Comparison of ENCODE assay signal across 9 cellular contexts in the genomic region with DNA sequence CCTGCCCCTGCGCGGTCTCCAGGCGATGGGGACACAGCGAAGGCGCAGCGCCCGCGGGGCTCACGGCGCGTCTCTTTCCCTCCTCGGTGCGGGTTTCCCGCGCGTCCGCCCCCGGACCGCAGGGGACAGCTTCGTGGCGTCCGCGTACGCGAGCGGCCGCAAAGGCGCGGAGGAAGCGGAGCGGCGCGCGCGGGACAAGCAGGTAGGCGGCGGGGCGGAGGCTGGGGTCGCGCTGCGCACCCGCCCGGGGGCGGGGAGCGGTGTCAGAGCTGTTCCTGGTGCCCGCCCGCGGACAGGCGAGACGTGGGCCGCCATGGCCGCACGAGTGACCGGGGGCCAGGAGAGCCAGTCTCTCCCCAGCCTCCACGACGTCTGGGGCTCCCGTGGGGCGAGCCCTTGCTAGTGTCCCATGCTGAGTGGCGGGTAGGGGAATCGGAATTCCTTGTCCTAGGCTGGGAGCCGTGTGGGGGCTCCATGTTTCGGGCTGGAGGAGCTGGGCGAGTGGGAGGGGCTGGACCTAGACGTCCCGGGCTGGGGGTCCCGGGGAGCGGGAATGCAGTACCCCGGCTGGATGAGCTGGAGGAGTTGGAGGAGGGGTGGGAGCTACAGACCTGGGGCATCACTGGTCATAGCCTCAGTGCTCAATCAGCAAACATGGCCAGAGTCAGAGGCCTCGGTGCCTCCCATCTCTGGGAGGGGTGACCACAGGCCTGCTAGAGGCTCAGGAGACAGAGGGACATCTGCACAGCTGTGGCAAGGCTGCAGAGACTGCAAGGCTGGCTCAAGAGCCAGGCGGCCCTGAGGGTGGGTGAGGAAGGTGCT. TPM values are rescaled to one million over a fixed set of nuclear protein-coding genes. Genes with fewer than 3 reads are reported as not detected.
DNase-seq lines count a peak whose midpoint lies in the region; ATAC-seq, FAIRE-seq and TF ChIP-seq lines count a peak whose summit lies in the region.
"Had no signal": no experiment of that assay in that cellular context is flagged by ENCODE, and none has a peak within 500 bp of the region (broad histone marks: within the 10 kb centered on the region; RNA-seq: fewer than 3 reads in every experiment).

No MANE protein-coding gene starts in this region.

- peak overlapping the region; percentile 42 for H3K4me3 ChIP-seq in cardiac muscle cell
- peak overlapping the region; percentile 33 to 62 (median 39) for H3K4me3 ChIP-seq in pancreas
- no peak overlapping the region for H3K4me3 ChIP-seq in PC-9

- peak overlapping the region; percentile 26 for H3K4me3 Mint-ChIP-seq in Calu3 (ENCODE audit: low read depth, unreplicated experiment)

- H4K20me1 ChIP-seq in PC-9 (ENCODE audit: insufficient read depth), result no peaks in the 10 kb centered on the region

- WGBS in pancreas, 2 donors, result 11 to 15% methylated on average over 42 to 70 of the region's 70 CpGs

- H2AFZ ChIP-seq in PC-9, result no peak overlapping the region

- DNase-seq in Calu3 (no peak), RPMI7951 (ENCODE audit: low read depth) (peak; percentile 55), cardiac muscle cell (ENCODE audit: low read depth in 1 of 2, low spot score in 1 of 2) (no peak), pancreas (peak; percentile 1 to 67 (median 24)), PC-9 (no peak), NCI-H1694 (lab: John Stamatoyannopoulos, UW) (no peak), medulla oblongata (ENCODE audit: extremely low spot score) (no peak), NCI-H345 (lab: John Stamatoyannopoulos, UW) (no peak)
- DNase-seq: stimulated activated CD8-positive, alpha-beta memory T cell treated with anti-CD3 and anti-CD28 coated beads, Interleukin-4, amount 100 ng/mL, for 48 hours had no signal

- CTCF ChIA-PET in Calu3 (lab: Charles Lee), result interaction anchor here (0.8 to 1.1 kb wide), 3 partner anchors 11 to 86 kb away, joined by 3 to 4 read pairs (median 4); no protein-coding TSS in a partner anchor
- CTCF ChIA-PET in PC-9 (lab: Charles Lee), result interaction anchor here (0.6 to 2.0 kb wide), 3 partner anchors 80 to 131 kb away, joined by 3 to 11 read pairs (median 3); no protein-coding TSS in a partner anchor

- no peaks in the 10 kb centered on the region for H3K36me3 ChIP-seq in cardiac muscle cell
- H3K36me3 ChIP-seq in pancreas, result no peaks in the 10 kb centered on the region
- no peaks in the 10 kb centered on the region for H3K36me3 ChIP-seq in PC-9 (ENCODE audit: low read depth)

- H3K27ac ChIP-seq in cardiac muscle cell, result no peak overlapping the region
- no peak overlapping the region for H3K27ac ChIP-seq in pancreas
- no peak overlapping the region for H3K27ac ChIP-seq in PC-9

- H3K9me2 ChIP-seq in PC-9 (ENCODE audit: insufficient read depth), result no peaks in the 10 kb centered on the region

- H3K9me3 ChIP-seq in cardiac muscle cell (ENCODE audit: low read depth), result no peaks in the 10 kb centered on the region
- no peaks in the 10 kb centered on the region for H3K9me3 ChIP-seq in pancreas
- no peaks in the 10 kb centered on the region for H3K9me3 ChIP-seq in PC-9 (ENCODE audit: insufficient read depth, low read depth)

- H3K79me2 ChIP-seq in PC-9 (ENCODE audit: low read depth), result no peaks in the 10 kb centered on the region

- no peaks in the 10 kb centered on the region; the same call in 1 of the 2 replicates for H3F3A ChIP-seq in PC-9 (ENCODE audit: insufficient read depth, low read depth)

- TF ChIP-seq CTCF in Calu3 (IDR thresholded peaks at IDR 0.05; ENCODE audit: unreplicated experiment), result no peak
- no peak for TF ChIP-seq CTCF in cardiac muscle cell (IDR thresholded peaks at IDR 0.05; ENCODE audit: low read depth, low read length)
- no peak for TF ChIP-seq CTCF in pancreas (IDR thresholded peaks at IDR 0.05)
- TF ChIP-seq CTCF in PC-9 (conservative IDR thresholded peaks at IDR 0.05), result no peak

- no peak for ATAC-seq in pancreas

- H3K4me1 ChIP-seq in cardiac muscle cell (ENCODE audit: low read depth) (peaks cover 2% of the 10 kb centered on the region), pancreas (peaks cover 4 to 16% (median 6%) of the 10 kb centered on the region in 3 donors), PC-9 (replicated peaks; ENCODE audit: insufficient read depth) (no peaks in the 10 kb centered on the region)

- intact Hi-C loops in Calu3 (cut with micrococcal nuclease; ENCODE audit: unreplicated experiment), result loop anchor here (5.0 to 10.0 kb wide), 2 partner anchors 65 to 158 kb away; no protein-coding TSS in a partner anchor
- intact Hi-C loops in pancreas (cut with DNase I), result loop anchor here in 2 of 3 donors (5.0 to 10.0 kb wide), 3 partner anchors 77 to 135 kb away; no protein-coding TSS in a partner anchor
- intact Hi-C loops in PC-9 (cut with micrococcal nuclease; ENCODE audit: unreplicated experiment), result loop anchor here (2.0 kb wide), 2 partner anchors 79 to 151 kb away; no protein-coding TSS in a partner anchor

- H3K27me3 ChIP-seq in cardiac muscle cell, result peaks cover 55% of the 10 kb centered on the region
- no peaks in the 10 kb centered on the region for H3K27me3 ChIP-seq in pancreas
- peaks cover 87% of the 10 kb centered on the region for H3K27me3 ChIP-seq in PC-9 (ENCODE audit: insufficient read depth, low read depth)

- peaks cover 17% of the 10 kb centered on the region for H3K4me1 Mint-ChIP-seq in Calu3 (ENCODE audit: low read depth, unreplicated experiment)

- no peak overlapping the region for H3K27ac Mint-ChIP-seq in Calu3 (ENCODE audit: unreplicated experiment)

- peaks cover 76% of the 10 kb centered on the region for H3K27me3 Mint-ChIP-seq in Calu3 (ENCODE audit: unreplicated experiment)

- H3K9me3 Mint-ChIP-seq in Calu3 (ENCODE audit: low read depth, unreplicated experiment), result no peaks in the 10 kb centered on the region

- no TSS peak for BruUV-seq in Calu3 (replicated peaks; lab: Mats Ljungman, UMichigan)
- no TSS peak for BruUV-seq in PC-9 (replicated peaks; lab: Mats Ljungman, UMichigan)

- FAIRE-seq in pancreas (lab: Jason Lieb, UNC), result no peak

- POLR2A ChIA-PET in PC-9 (lab: Charles Lee; ENCODE audit: unreplicated experiment), result no interaction called here

- H3K36me3 Mint-ChIP-seq in Calu3 (ENCODE audit: insufficient read depth, unreplicated experiment), result peaks cover 6% of the 10 kb centered on the region

- no peak overlapping the region for H3K4me2 ChIP-seq in PC-9

RNA-seq across cellular contexts. Expression of gene NKD2, which starts 1.0 kb away (rescaled TPM):
- total RNA-seq in Calu3 (2022) (0.47 and 0.93 TPM in 2 replicates), cardiac muscle cell (3.4 and 4.4 TPM in 2 replicates), pancreas (1 to 10 TPM; 1.8 to 8.8 (median 3.3) TPM), PC-9 (2021) (0.57 and 2.6 TPM in 2 replicates)
- 24.6 and 27.2 TPM in 2 replicates for total RNA-seq in RPMI7951 (2014; rRNA removed; shearing (Covaris generic))
- polyA plus RNA-seq in cardiac muscle cell (3.9 and 7.4 TPM in 2 replicates), pancreas (10 to 100 TPM; 13.1 to 18.6 TPM)

Comparison
In these comparisons a context has a peak if more than half of its experiments do, and no peak if none do; other contexts are left out.
1. DNase-seq: peak in RPMI7951 (single experiment) and pancreas (6 of 6); none in Calu3 (single experiment), cardiac muscle cell (0 of 2), PC-9 (0 of 2), NCI-H1694 (single experiment), medulla oblongata (single experiment) and NCI-H345 (single experiment).